In genomic region chr20:43691928-43692524, GRCh38 we compare ENCODE assay signal across 7 cellular contexts. TPM values are rescaled to one million over a fixed set of nuclear protein-coding genes. Genes with fewer than 3 reads are reported as not detected.
DNase-seq lines count a peak whose midpoint lies in the region; ATAC-seq, FAIRE-seq and TF ChIP-seq lines count a peak whose summit lies in the region.

No MANE protein-coding gene starts in this region.

- no peak overlapping the region for H3K4me2 ChIP-seq in astrocyte (ENCODE audit: low read length)

- H2AFZ ChIP-seq in astrocyte (ENCODE audit: low read depth, low read length), result no peak overlapping the region

- intact Hi-C loops in right lobe of liver (cut with DNase I), result loop anchor here in 1 of 2 donors (10.0 kb wide), 1 partner anchor 157 kb away; no protein-coding TSS in a partner anchor

- no peaks in the 10 kb centered on the region for H3K4me1 ChIP-seq in astrocyte (ENCODE audit: insufficient read depth, low read length)
- H3K4me1 ChIP-seq in right lobe of liver, result no peaks in the 10 kb centered on the region

- H3K9me3 ChIP-seq in astrocyte (ENCODE audit: insufficient read depth, low read depth, low read length), result no peaks in the 10 kb centered on the region
- no peaks in the 10 kb centered on the region for H3K9me3 ChIP-seq in right lobe of liver

- no peaks in the 10 kb centered on the region for H4K20me1 ChIP-seq in astrocyte (ENCODE audit: insufficient read depth, low read length)

- POLR2A ChIA-PET in GM10248 (lab: Yijun Ruan, JAX), result interaction anchor here (1.7 kb wide), 1 partner anchor 235 kb away, joined by 4 read pairs; no protein-coding TSS in a partner anchor
- POLR2A ChIA-PET in T-cell (lab: Charles Lee), result no interaction called here

- H3K4me3 ChIP-seq in astrocyte (ENCODE audit: insufficient read depth, low read depth, low read length), result no peak overlapping the region
- H3K4me3 ChIP-seq in right lobe of liver, result no peak overlapping the region

- H3K4me1 Mint-ChIP-seq in T-cell (peaks cover 0 to 4% (median 0%) of the 10 kb centered on the region in 3 donors), astrocyte (ENCODE audit: low read depth, unreplicated experiment) (no peaks in the 10 kb centered on the region)

- H3K36me3 ChIP-seq in astrocyte (ENCODE audit: insufficient read depth, low read length) (no peaks in the 10 kb centered on the region), right lobe of liver (no peaks in the 10 kb centered on the region)

- TF ChIP-seq POLR2A in right lobe of liver (IDR thresholded peaks at IDR 0.05), result no peak

- no peak overlapping the region for H3K4me3 Mint-ChIP-seq in T-cell
- no peak overlapping the region for H3K4me3 Mint-ChIP-seq in astrocyte (ENCODE audit: unreplicated experiment)

- TF ChIP-seq CTCF in GM10248 (IDR thresholded peaks at IDR 0.05; ENCODE audit: control extremely low read depth, extremely low read depth, low read depth, missing control alignments), result peak; percentile 68
- peak; percentile 44 for TF ChIP-seq CTCF in astrocyte (IDR thresholded peaks at IDR 0.05; ENCODE audit: insufficient read depth, low read depth, low read length)
- TF ChIP-seq CTCF in right lobe of liver (IDR thresholded peaks at IDR 0.05), result peak; percentile 55 to 73 (median 65)

- no peak overlapping the region for H3K27ac ChIP-seq in astrocyte (ENCODE audit: low read depth, low read length)
- H3K27ac ChIP-seq in right lobe of liver, result no peak overlapping the region

- H3K36me3 Mint-ChIP-seq in T-cell, result no peaks in the 10 kb centered on the region
- no peaks in the 10 kb centered on the region for H3K36me3 Mint-ChIP-seq in astrocyte (ENCODE audit: low read depth, unreplicated experiment)

- H3K9ac ChIP-seq in astrocyte (ENCODE audit: low read length), result no peak overlapping the region

- DNase-seq in GM10248 (ENCODE audit: extremely low spot score) (peak; percentile 80), HUDEP-2 (lab: John Stamatoyannopoulos, UW; ENCODE audit: unreplicated experiment in 76 of 76) (peak in 66 of 76 experiments; percentile 5 to 75 (median 40)), T-cell (peak in 25 of 34 experiments; percentile 11 to 54 (median 25)), astrocyte (ENCODE audit: low read depth) (no peak), right lobe of liver (peak in 2 of 3 donors; percentile 66 to 67)
- DNase-seq in stimulated activated naive CD4-positive, alpha-beta T cell treated with Interleukin-2 at 50 U/mL for 16 hours (lab: John Stamatoyannopoulos, UW), result peak; percentile 43

- CTCF ChIA-PET in GM10248 (lab: Yijun Ruan, JAX) (interaction anchor here (0.6 to 3.4 kb wide), 42 partner anchors 8 to 429 kb away, joined by 3 to 108 read pairs (median 4); partner anchors contain the start of gene IFT52), T-cell (lab: Charles Lee) (interaction anchor here (0.5 to 1.1 kb wide), 5 partner anchors 39 to 569 kb away, joined by 3 to 5 read pairs (median 4); no protein-coding TSS in a partner anchor)

- no peaks in the 10 kb centered on the region for H3K79me2 ChIP-seq in astrocyte (ENCODE audit: insufficient read depth, low read length)

- no peak for FAIRE-seq in astrocyte (lab: Jason Lieb, UNC)

- no peak overlapping the region for H3K27ac Mint-ChIP-seq in T-cell
- no peak overlapping the region for H3K27ac Mint-ChIP-seq in astrocyte (ENCODE audit: unreplicated experiment)

- peak in 3 of 4 experiments; percentile 40 to 52 (median 41) for ATAC-seq in T-cell (replicated peaks in 1 of 4)
- peak; percentile 78 to 91 (median 89) for ATAC-seq in right lobe of liver
- ATAC-seq in HG03280 (IDR thresholded peaks at IDR 0.05; ENCODE audit: unreplicated experiment), result no peak

- no peaks in the 10 kb centered on the region for H3K27me3 Mint-ChIP-seq in T-cell
- no peaks in the 10 kb centered on the region for H3K27me3 Mint-ChIP-seq in astrocyte (ENCODE audit: low read depth, unreplicated experiment)

- H3K27me3 ChIP-seq in astrocyte (ENCODE audit: insufficient read depth, low read length), result no peaks in the 10 kb centered on the region
- no peaks in the 10 kb centered on the region for H3K27me3 ChIP-seq in right lobe of liver

- H3K9me3 Mint-ChIP-seq in T-cell (no peaks in the 10 kb centered on the region), astrocyte (ENCODE audit: unreplicated experiment) (no peaks in the 10 kb centered on the region)

- 77% methylated on average over 3 of the region's 5 CpGs for WGBS in right lobe of liver (ENCODE audit: insufficient coverage, low coverage, low lambda C conversion rate, missing lambda C conversion rate)

RNA-seq across cellular contexts. Expression of gene MYBL2, which starts 25.1 kb away (rescaled TPM):
- total RNA-seq in T-cell (1 to 10 TPM; 1.2 to 3.0 (median 1.4) TPM), astrocyte (3.0 and 6.2 TPM in 2 replicates), right lobe of liver (1 to 10 TPM in 3 of 6 experiments, under 1 TPM in 2, not detected in 1; 0.44 to 3.5 (median 1.8) TPM)

RNA-seq across cellular contexts. Expression of gene GTSF1L, which starts 34.8 kb away (rescaled TPM):
- total RNA-seq in T-cell (under 1 TPM in 3 of 5 donors, not detected in 2; 0.30 to 0.63 (median 0.53) TPM), astrocyte (not detected in 2 replicates), right lobe of liver (not detected)
